ENCODE assay signal across 9 cellular contexts in the genomic region with DNA sequence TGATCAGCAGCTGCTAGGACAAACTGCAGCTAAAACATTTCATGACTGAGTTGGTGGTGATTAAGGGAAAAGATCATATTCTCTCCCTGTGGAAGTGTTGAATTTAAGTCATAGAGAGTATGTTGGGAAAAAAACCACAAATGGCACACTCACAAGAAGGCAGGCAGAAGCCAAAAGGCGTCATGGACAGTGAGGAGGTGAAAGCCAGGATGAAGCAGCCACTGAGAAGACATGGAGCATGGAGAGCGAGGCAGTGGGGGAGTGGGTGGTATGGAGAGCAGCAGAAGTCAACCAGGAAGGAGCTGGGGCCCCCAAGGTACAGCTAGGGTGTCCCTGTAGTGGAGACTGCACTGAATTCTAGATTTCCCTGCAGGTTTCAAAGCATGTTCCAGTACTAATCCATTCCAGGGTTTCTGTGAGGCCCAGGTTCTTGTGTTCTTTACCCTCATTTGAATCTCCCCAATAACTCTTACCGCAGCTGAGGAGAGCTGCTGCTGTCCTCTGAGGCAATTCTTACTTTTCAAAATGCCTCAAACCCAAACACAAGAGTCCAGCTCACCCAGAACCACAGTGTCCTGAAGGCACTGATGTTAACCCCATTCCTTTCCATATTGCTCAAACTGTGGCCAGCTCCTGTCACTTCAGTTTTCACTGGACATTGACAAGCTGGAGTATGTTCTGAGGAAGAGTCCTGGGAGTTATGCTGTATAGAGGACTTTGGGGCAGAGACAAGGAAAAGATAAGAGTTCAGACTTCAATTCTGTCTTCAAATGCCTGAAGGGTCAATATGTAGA.
A peak's percentile ranks its signal among the peaks of the same experiment; 100 is the strongest.
DNase-seq lines count a peak whose midpoint lies in the region; ATAC-seq and TF ChIP-seq lines count a peak whose summit lies in the region.
"Had no signal": no experiment of that assay in that cellular context is flagged by ENCODE, and none has a peak within 500 bp of the region (broad histone marks: within the 10 kb centered on the region; RNA-seq: fewer than 3 reads in every experiment).

No MANE protein-coding gene starts in this region.

- peak; percentile 49 for ATAC-seq in GM18517 (IDR thresholded peaks at IDR 0.05; ENCODE audit: unreplicated experiment)

- H3K4me3 Mint-ChIP-seq in HFFc6: no peak overlapping the region

- TF ChIP-seq POLR2A in vagina (IDR thresholded peaks at IDR 0.05): peak in 1 of 2 donors; percentile 51

- no peaks in the 10 kb centered on the region for H3K27me3 ChIP-seq in hepatocyte
- no peaks in the 10 kb centered on the region for H3K27me3 ChIP-seq in vagina

- no peaks in the 10 kb centered on the region; the same call in 1 of the 2 replicates for H3K36me3 Mint-ChIP-seq in HFFc6 (ENCODE audit: low read depth)
- H3K36me3 Mint-ChIP-seq: naive B cell had no signal

- no peak overlapping the region for H3K27ac ChIP-seq in hepatocyte
- no peak overlapping the region for H3K27ac ChIP-seq in vagina

- peak; percentile 53 for DNase-seq in HFFc6
- peak; percentile 53 for DNase-seq in NCI-H2107 (lab: John Stamatoyannopoulos, UW)
- peak; percentile 18 for DNase-seq in left kidney (ENCODE audit: low read depth, low spot score)
- DNase-seq in hepatocyte (ENCODE audit: low spot score): no peak
- DNase-seq in NK-92 (lab: John Stamatoyannopoulos, UW; ENCODE audit: unreplicated experiment): no peak
- no peak for DNase-seq in vagina (ENCODE audit: extremely low spot score in 2 of 2)
- no peak for DNase-seq in stimulated activated CD4-positive, alpha-beta T cell treated with anti-CD3 and anti-CD28 coated beads, Interleukin-4, amount 100 ng/mL, for 4 hours
- DNase-seq: naive B cell had no signal

- H3K9me3 ChIP-seq in hepatocyte (ENCODE audit: low read depth) (no peaks in the 10 kb centered on the region), vagina (no peaks in the 10 kb centered on the region)

- no peaks in the 10 kb centered on the region for H4K20me1 ChIP-seq in hepatocyte (ENCODE audit: insufficient read depth, poor library complexity, severe bottlenecking)

- no peaks in the 10 kb centered on the region for H3K9me3 Mint-ChIP-seq in HFFc6

- no peak overlapping the region for H3K27ac Mint-ChIP-seq in HFFc6

- H3K79me2 ChIP-seq in hepatocyte: no peaks in the 10 kb centered on the region

- peaks cover 49% of the 10 kb centered on the region for H3K27me3 Mint-ChIP-seq in HFFc6 (ENCODE audit: insufficient read depth)

- H3K9me2 ChIP-seq in hepatocyte (replicated peaks; ENCODE audit: insufficient read depth): no peaks in the 10 kb centered on the region

- no peaks in the 10 kb centered on the region for H3K4me1 ChIP-seq in hepatocyte (ENCODE audit: insufficient read depth)
- no peaks in the 10 kb centered on the region for H3K4me1 ChIP-seq in vagina

- H3K4me3 ChIP-seq in hepatocyte (no peak overlapping the region), vagina (no peak overlapping the region)

- TF ChIP-seq CTCF in HFFc6 (IDR thresholded peaks at IDR 0.05) (no peak), hepatocyte (IDR thresholded peaks at IDR 0.05; ENCODE audit: poor library complexity) (no peak), vagina (IDR thresholded peaks at IDR 0.05) (no peak)

- intact Hi-C loops in vagina (cut with DNase I): no loop called here

- H3K36me3 ChIP-seq in hepatocyte (replicated peaks; ENCODE audit: insufficient read depth, low read depth): no peaks in the 10 kb centered on the region
- H3K36me3 ChIP-seq in vagina: no peaks in the 10 kb centered on the region

- WGBS in hepatocyte (ENCODE audit: low lambda C conversion rate, missing lambda C conversion rate): 52% methylated on average over 3 of the region's 3 CpGs

- H3K4me1 Mint-ChIP-seq in HFFc6 (ENCODE audit: low read depth): peaks cover 18% of the 10 kb centered on the region

- H3K4me2 ChIP-seq in hepatocyte: no peak overlapping the region

- no peak overlapping the region for H2AFZ ChIP-seq in hepatocyte

Comparison
In these comparisons a context has a peak if more than half of its experiments do, and no peak if none do; other contexts are left out.
1. DNase-seq: peak in HFFc6 (single experiment), NCI-H2107 (single experiment) and left kidney (single experiment); none in hepatocyte (single experiment), NK-92 (single experiment), vagina (0 of 2) and stimulated activated CD4-positive, alpha-beta T cell treated with anti-CD3 and anti-CD28 coated beads, Interleukin-4, amount 100 ng/mL, for 4 hours (0 of 2).